In the genomic region with DNA sequence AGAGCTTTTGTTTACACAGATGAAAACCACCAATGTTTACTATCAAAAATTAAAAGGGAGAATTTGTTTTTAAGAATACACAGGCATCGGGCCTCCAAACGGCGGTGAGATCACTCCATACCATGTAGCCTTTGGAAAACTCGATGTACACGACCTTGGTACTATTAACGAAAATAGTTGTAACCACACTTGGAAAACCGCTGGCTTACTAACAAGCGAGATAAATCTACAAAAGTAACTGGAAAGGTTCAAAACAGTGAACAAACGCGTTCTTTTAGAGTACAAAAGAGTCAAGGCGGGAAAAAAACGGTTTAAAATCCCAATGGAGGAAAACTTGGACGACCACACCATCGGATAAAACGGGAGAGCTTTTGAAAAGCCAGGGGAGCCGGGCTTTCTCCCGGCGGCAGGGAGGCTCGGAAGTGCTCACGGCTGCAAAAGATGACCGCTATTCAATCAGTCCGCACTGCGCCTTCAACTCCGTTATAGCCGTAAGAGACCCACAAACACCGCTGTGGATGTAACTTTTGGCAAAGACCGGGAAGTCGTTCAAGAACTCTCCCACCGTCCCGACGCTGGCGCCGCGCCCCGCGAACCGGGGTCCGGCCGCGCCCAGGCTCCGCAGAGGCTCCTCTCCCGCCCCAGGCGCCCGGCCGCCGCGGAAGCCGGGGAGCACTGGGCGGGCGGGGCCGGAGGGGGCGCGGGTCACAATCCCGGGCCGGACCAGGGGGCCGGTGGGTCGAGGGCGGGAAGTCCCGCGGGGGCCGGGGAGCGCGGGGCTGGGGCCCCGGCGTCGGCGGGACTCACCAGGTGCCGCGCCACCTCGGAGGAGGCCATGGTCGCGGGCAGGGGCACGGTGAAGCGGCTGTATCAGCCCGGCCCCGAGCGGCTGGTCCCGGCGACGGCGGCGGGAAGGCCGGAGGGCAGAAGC, we compare ENCODE assay signal across 8 cellular contexts. TPM values are rescaled to one million over a fixed set of nuclear protein-coding genes. Genes with fewer than 3 reads are reported as not detected.
DNase-seq lines count a peak whose midpoint lies in the region; ATAC-seq, FAIRE-seq and TF ChIP-seq lines count a peak whose summit lies in the region.

No MANE protein-coding gene starts in this region.

- peak overlapping the region; percentile 69 for H2AFZ ChIP-seq in parathyroid adenoma

- H3K4me3 ChIP-seq in left ventricle myocardium inferior (peak overlapping the region; percentile 82), parathyroid adenoma (ENCODE audit: low read depth, low read length) (peak overlapping the region; percentile 56)

- peaks cover 6% of the 10 kb centered on the region for H3K36me3 Mint-ChIP-seq in activated naive CD8-positive, alpha-beta T cell treated with anti-CD3 and anti-CD28 coated beads, Interleukin-2, amount 50 U/mL, for 24 hours (ENCODE audit: low read depth)

- peaks cover 76% of the 10 kb centered on the region for H3K27me3 Mint-ChIP-seq in activated naive CD8-positive, alpha-beta T cell treated with anti-CD3 and anti-CD28 coated beads, Interleukin-2, amount 50 U/mL, for 24 hours

- H3K9me3 ChIP-seq in left ventricle myocardium inferior (replicated peaks) = no peaks in the 10 kb centered on the region
- H3K9me3 ChIP-seq in parathyroid adenoma (ENCODE audit: control insufficient read depth, low read length) = no peaks in the 10 kb centered on the region

- H3K9ac ChIP-seq in parathyroid adenoma = peak overlapping the region; percentile 23

- ATAC-seq in GM19467 (IDR thresholded peaks at IDR 0.05; ENCODE audit: unreplicated experiment) = peak; percentile 17
- ATAC-seq in activated naive CD8-positive, alpha-beta T cell treated with anti-CD3 and anti-CD28 coated beads, Interleukin-2, amount 50 U/mL, for 24 hours = no peak
- no peak for ATAC-seq in HG03460 (IDR thresholded peaks at IDR 0.05; ENCODE audit: unreplicated experiment)

- H3K27me3 ChIP-seq in left ventricle myocardium inferior (ENCODE audit: low read depth) (no peaks in the 10 kb centered on the region), parathyroid adenoma (ENCODE audit: control insufficient read depth, insufficient read depth, low read length) (no peaks in the 10 kb centered on the region)

- H3K4me1 ChIP-seq in left ventricle myocardium inferior (peaks cover 70% of the 10 kb centered on the region), parathyroid adenoma (peaks cover 3% of the 10 kb centered on the region)

- H3K4me3 Mint-ChIP-seq in activated naive CD8-positive, alpha-beta T cell treated with anti-CD3 and anti-CD28 coated beads, Interleukin-2, amount 50 U/mL, for 24 hours = peak overlapping the region; percentile 80

- intact Hi-C loops in left ventricle myocardium inferior (cut with micrococcal nuclease) = loop anchor here (10.0 kb wide), 1 partner anchor 68 kb away; no protein-coding TSS in a partner anchor

- DNase-seq in COLO668 (lab: John Stamatoyannopoulos, UW; ENCODE audit: unreplicated experiment) (peak; percentile 54), HTR-8/SVneo (ENCODE audit: insufficient read length, low spot score) (no peak), left ventricle myocardium inferior (peak; percentile 74)
- peak; percentile 7 for DNase-seq in activated naive CD8-positive, alpha-beta T cell treated with anti-CD3 and anti-CD28 coated beads, Interleukin-2, amount 50 U/mL, for 24 hours
- DNase-seq in activated CD4-positive, CD25-positive, alpha-beta regulatory T cell (lab: John Stamatoyannopoulos, UW) = no peak

- peak; percentile 9 for FAIRE-seq in HTR-8/SVneo (lab: Jason Lieb, UNC)

- peaks cover 10% of the 10 kb centered on the region for H3K79me2 ChIP-seq in parathyroid adenoma

- H3K36me3 ChIP-seq in left ventricle myocardium inferior (no peaks in the 10 kb centered on the region), parathyroid adenoma (ENCODE audit: control insufficient read depth, insufficient read depth, low read length) (no peaks in the 10 kb centered on the region)

- H3K27ac Mint-ChIP-seq in activated naive CD8-positive, alpha-beta T cell treated with anti-CD3 and anti-CD28 coated beads, Interleukin-2, amount 50 U/mL, for 24 hours = no peak overlapping the region

- H3K27ac ChIP-seq in left ventricle myocardium inferior (replicated peaks) = peak overlapping the region; percentile 98
- peak overlapping the region; percentile 91 for H3K27ac ChIP-seq in parathyroid adenoma

- H3K4me2 ChIP-seq in parathyroid adenoma (ENCODE audit: low read length) = peak overlapping the region; percentile 59

- no peaks in the 10 kb centered on the region for H3K9me3 Mint-ChIP-seq in activated naive CD8-positive, alpha-beta T cell treated with anti-CD3 and anti-CD28 coated beads, Interleukin-2, amount 50 U/mL, for 24 hours

- TF ChIP-seq CTCF in left ventricle myocardium inferior (IDR thresholded peaks at IDR 0.05; ENCODE audit: borderline replicate concordance) (no peak), parathyroid adenoma (IDR thresholded peaks at IDR 0.05) (no peak)

- peaks cover 15% of the 10 kb centered on the region for H3K4me1 Mint-ChIP-seq in activated naive CD8-positive, alpha-beta T cell treated with anti-CD3 and anti-CD28 coated beads, Interleukin-2, amount 50 U/mL, for 24 hours

RNA-seq across cellular contexts. Expression of a gene that starts 0.5 kb away (rescaled TPM):
- 55.4 TPM for total RNA-seq in left ventricle myocardium inferior

RNA-seq across cellular contexts. Expression of a gene that starts 0.9 kb away (rescaled TPM):
- total RNA-seq in left ventricle myocardium inferior = 2.3 TPM

Comparison
In these comparisons a context has a peak if more than half of its experiments do, and no peak if none do; other contexts are left out.
1. DNase-seq: peak in COLO668 (single experiment), activated naive CD8-positive, alpha-beta T cell treated with anti-CD3 and anti-CD28 coated beads, Interleukin-2, amount 50 U/mL, for 24 hours (single experiment) and left ventricle myocardium inferior (single experiment); none in HTR-8/SVneo (single experiment) and activated CD4-positive, CD25-positive, alpha-beta regulatory T cell (0 of 4).